Comparison of ENCODE assay signal across 14 cellular contexts in genomic region chr7:20562461-20562860, GRCh38. TPM values are rescaled to one million over a fixed set of nuclear protein-coding genes. Genes with fewer than 3 reads are reported as not detected.
"Had no signal": no experiment of that assay in that cellular context is flagged by ENCODE, and none has a peak within 500 bp of the region (broad histone marks: within the 10 kb centered on the region; RNA-seq: fewer than 3 reads in every experiment).

No MANE protein-coding gene starts in this region.

- H3K4me3 ChIP-seq: transverse colon had no signal

- H3K36me3 ChIP-seq: transverse colon, WERI-Rb-1 had no signal

- H3K27ac ChIP-seq: parathyroid adenoma, transverse colon, WERI-Rb-1 had no signal

- ATAC-seq: activated CD8-positive, alpha-beta T cell treated with anti-CD3 and anti-CD28 coated beads for 36 hours had no signal

- H3K4me1 ChIP-seq: parathyroid adenoma, transverse colon had no signal

- DNase-seq: activated CD4-positive, alpha-beta T cell treated with anti-CD3 and anti-CD28 coated beads for 4 hours; activated CD8-positive, alpha-beta memory T cell treated with anti-CD3 and anti-CD28 coated beads, Interleukin-2, amount 50 U/mL, for 4 hours; activated CD8-positive, alpha-beta T cell treated with anti-CD3 and anti-CD28 coated beads for 36 hours; activated naive CD8-positive, alpha-beta T cell treated with anti-CD3 and anti-CD28 coated beads, Interleukin-2, amount 10 ng/mL, durations not matched to agents 7 days and 5 days; aorta; hippocampal formation; retina; T-helper 9 cell; transverse colon; WERI-Rb-1 had no signal

- H3K9me3 ChIP-seq: transverse colon had no signal

- H3K27me3 ChIP-seq: transverse colon had no signal

RNA-seq across cellular contexts. Expression of gene ABCB5, which starts 53.0 kb away (rescaled TPM):
- total RNA-seq: activated CD8-positive, alpha-beta T cell treated with anti-CD3 and anti-CD28 coated beads for 36 hours; activated naive CD8-positive, alpha-beta T cell treated with anti-CD3 and anti-CD28 coated beads, Interleukin-2, amount 10 ng/mL, durations not matched to agents 7 days and 5 days had no signal
- polyA plus RNA-seq: aorta, fibroblast of lung, liver, neural cell had no signal
